9 cellular contexts compared by ENCODE assay signal in the genomic region with DNA sequence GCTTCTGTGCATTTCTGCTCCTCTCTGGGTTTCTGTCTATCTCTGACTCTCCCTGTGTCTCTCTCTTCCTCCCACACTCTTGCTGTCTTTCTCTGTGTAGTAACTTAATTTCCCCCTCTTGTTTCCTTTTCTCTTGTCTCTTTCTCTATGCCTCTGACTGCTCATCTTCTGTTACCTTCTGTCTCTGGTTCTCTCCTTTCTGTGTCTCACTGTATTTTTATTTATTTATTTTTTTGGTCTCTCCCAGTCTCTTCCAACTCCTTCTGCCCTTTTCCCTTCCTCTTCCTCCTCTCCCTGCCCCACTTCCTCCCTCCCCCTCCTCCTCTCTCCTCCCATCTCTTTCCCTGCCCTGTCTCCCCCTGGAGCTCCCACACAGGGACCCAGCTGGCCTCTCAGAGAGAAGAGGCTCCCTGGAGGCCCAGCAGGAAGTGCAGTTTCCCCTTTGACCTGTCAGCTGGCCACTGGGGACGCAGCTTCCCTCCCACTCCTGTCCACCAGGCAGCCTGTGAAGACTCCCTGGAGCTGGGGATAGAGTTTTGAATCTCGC. TPM values are rescaled to one million over a fixed set of nuclear protein-coding genes. Genes with fewer than 3 reads are reported as not detected.
DNase-seq lines count a peak whose midpoint lies in the region; ATAC-seq and TF ChIP-seq lines count a peak whose summit lies in the region.
"Had no signal": no experiment of that assay in that cellular context is flagged by ENCODE, and none has a peak within 500 bp of the region (broad histone marks: within the 10 kb centered on the region; RNA-seq: fewer than 3 reads in every experiment).

No MANE protein-coding gene starts in this region.

- H3K4me3 ChIP-seq in brain microvascular endothelial cell (ENCODE audit: low read depth, low read length) (no peak overlapping the region), mucosa of rectum (ENCODE audit: low read length in 2 of 2) (no peak overlapping the region), sigmoid colon (no peak overlapping the region)

- no peaks in the 10 kb centered on the region for H3K36me3 ChIP-seq in brain microvascular endothelial cell (replicated peaks)
- no peaks in the 10 kb centered on the region for H3K36me3 ChIP-seq in mucosa of rectum (ENCODE audit: control insufficient read depth in 2 of 2, insufficient read depth in 2 of 2, low read length in 2 of 2)
- H3K36me3 ChIP-seq in sigmoid colon = no peaks in the 10 kb centered on the region

- TF ChIP-seq EP300 in sigmoid colon (IDR thresholded peaks at IDR 0.05) = no peak

- TF ChIP-seq CTCF in brain microvascular endothelial cell (IDR thresholded peaks at IDR 0.05; ENCODE audit: low read depth, low read length, missing control alignments) (peak; percentile 26), GM10248 (IDR thresholded peaks at IDR 0.05; ENCODE audit: control extremely low read depth, extremely low read depth, low read depth, missing control alignments) (no peak), sigmoid colon (IDR thresholded peaks at IDR 0.05) (no peak)

- WGBS in sigmoid colon, 2 donors = 45 to 53% methylated on average over 2 of the region's 2 CpGs

- H3K9me3 ChIP-seq in mucosa of rectum (ENCODE audit: control insufficient read depth in 2 of 2, low read length in 2 of 2) = no peaks in the 10 kb centered on the region
- H3K9me3 ChIP-seq in sigmoid colon = no peaks in the 10 kb centered on the region

- POLR2A ChIA-PET in GM10248 (lab: Yijun Ruan, JAX) = interaction anchor here (0.7 kb wide), 1 partner anchor 14 kb away, joined by 8 read pairs; no protein-coding TSS in a partner anchor

- intact Hi-C loops in sigmoid colon (cut with DNase I) = no loop called here

- ATAC-seq in GM21360 (IDR thresholded peaks at IDR 0.05; ENCODE audit: unreplicated experiment) = no peak
- ATAC-seq: foreskin keratinocyte had no signal

- in situ Hi-C loops in brain microvascular endothelial cell (cut with HindIII; ENCODE audit: low pct_ligation_motif_present, low sequenced_read_pairs) = no loop called here
- in situ Hi-C loops in KBM-7 (cut with MboI; ENCODE audit: low pct_unique_long_range_greater_than_20kb, low sequenced_read_pairs) = no loop called here

- no peak for TF ChIP-seq POLR2A in sigmoid colon (IDR thresholded peaks at IDR 0.05)

- DNase-seq in CMK (ENCODE audit: low read depth) (peak; percentile 66), HuH-7 (ENCODE audit: low spot score) (peak; percentile 68), brain microvascular endothelial cell (no peak), GM10248 (ENCODE audit: extremely low spot score) (no peak), KBM-7 (no peak), sigmoid colon (no peak)
- DNase-seq: foreskin keratinocyte had no signal

- H3K4me1 ChIP-seq in mucosa of rectum (ENCODE audit: control insufficient read depth in 2 of 2, insufficient read depth in 2 of 2, low read length in 2 of 2) (peaks cover 8 to 15% of the 10 kb centered on the region in 2 donors), sigmoid colon (no peaks in the 10 kb centered on the region)

- CTCF ChIA-PET in GM10248 (lab: Yijun Ruan, JAX) = no interaction called here

- H3K27ac ChIP-seq in brain microvascular endothelial cell = peak overlapping the region; percentile 26
- H3K27ac ChIP-seq in mucosa of rectum (ENCODE audit: low read depth in 2 of 2, low read length in 2 of 2) = peak overlapping the region; percentile 38 to 48
- H3K27ac ChIP-seq in sigmoid colon = peak overlapping the region in 2 of 4 donors; percentile 10 to 31
- H3K27ac ChIP-seq: foreskin keratinocyte had no signal

- H3K27me3 ChIP-seq in brain microvascular endothelial cell (replicated peaks) (no peaks in the 10 kb centered on the region), mucosa of rectum (ENCODE audit: control insufficient read depth in 2 of 2, insufficient read depth in 2 of 2, low read length in 2 of 2) (no peaks in the 10 kb centered on the region), sigmoid colon (no peaks in the 10 kb centered on the region)
- H3K27me3 ChIP-seq: foreskin keratinocyte had no signal

- H3K9ac ChIP-seq in mucosa of rectum (ENCODE audit: low read depth in 1 of 2, low read length in 2 of 2) = peak overlapping the region in 1 of 2 donors; percentile 39

RNA-seq across cellular contexts. Expression of gene MYH9, which starts 38.3 kb away (rescaled TPM):
- total RNA-seq in sigmoid colon = 100 to 1,000 TPM; 147 to 273 (median 184) TPM
- polyA plus RNA-seq in sigmoid colon = 100 to 1,000 TPM in 1 of 3 donors, 10 to 100 TPM in 2; 63.7 to 307 (median 88.3) TPM

RNA-seq across cellular contexts. Expression of gene TXN2, which starts 55.4 kb away (rescaled TPM):
- 10 to 100 TPM; 43.2 to 72.2 (median 61.9) TPM for total RNA-seq in sigmoid colon
- 100 to 1,000 TPM; 145 to 181 (median 171) TPM for polyA plus RNA-seq in sigmoid colon

Comparison
In these comparisons a context has a peak if more than half of its experiments do, and no peak if none do; other contexts are left out.
1. DNase-seq: peak in CMK (single experiment) and HuH-7 (single experiment); none in brain microvascular endothelial cell (single experiment), GM10248 (single experiment), KBM-7 (single experiment) and sigmoid colon (single experiment).